ENCODE assay signal across 13 cellular contexts in genomic region chr2:237297421-237298155, GRCh38.
A peak's percentile ranks its signal among the peaks of the same experiment; 100 is the strongest.
DNase-seq lines count a peak whose midpoint lies in the region; ATAC-seq and TF ChIP-seq lines count a peak whose summit lies in the region.
"Had no signal": no experiment of that assay in that cellular context is flagged by ENCODE, and none has a peak within 500 bp of the region (broad histone marks: within the 10 kb centered on the region; RNA-seq: fewer than 3 reads in every experiment).

No MANE protein-coding gene starts in this region.

- H3K79me2 ChIP-seq in SK-N-SH (ENCODE audit: insufficient read depth): no peaks in the 10 kb centered on the region

- H3K4me3 ChIP-seq in SK-N-SH (ENCODE audit: low read depth in 2 of 2, low read length in 1 of 2) (no peak overlapping the region), choroid plexus epithelial cell (ENCODE audit: low read depth, low read length) (no peak overlapping the region), upper lobe of right lung (no peak overlapping the region)
- H3K4me3 ChIP-seq: mucosa of descending colon had no signal

- peak overlapping the region; percentile 39; the same call in 1 of the 2 replicates for H3K9ac ChIP-seq in SK-N-SH

- no peak for DNase-seq in SK-N-SH
- peak; percentile 70 for DNase-seq in choroid plexus epithelial cell (ENCODE audit: low read depth)
- no peak for DNase-seq in upper lobe of right lung
- DNase-seq in NCI-H2171 treated with DMSO at 0.1 percent for 48 hours (lab: John Stamatoyannopoulos, UW): no peak
- no peak for DNase-seq in NK-92 treated with Interleukin-12 subunit alpha and Interleukin-12 subunit beta, amount 100 ng/mL, for 24 hours (lab: John Stamatoyannopoulos, UW)
- DNase-seq in NCI-H2029 (lab: John Stamatoyannopoulos, UW): no peak
- DNase-seq: activated CD8-positive, alpha-beta T cell treated with anti-CD3 and anti-CD28 coated beads, Interleukin-2, amount 10 ng/mL, durations not matched to agents 7 days and 5 days; activated gamma-delta T cell treated with Interleukin-2 at 50 U/mL for 16 hours; mucosa of descending colon; NCI-H1092 treated with DMSO at 0.1 percent for 48 hours; Right ventricle myocardium superior had no signal

- H3K27ac ChIP-seq in SK-N-SH (ENCODE audit: low read depth in 2 of 2, low read length in 1 of 2): peak overlapping the region; percentile 71 to 99
- H3K27ac ChIP-seq in upper lobe of right lung: no peak overlapping the region

- POLR2A ChIA-PET in SK-N-SH (lab: Yijun Ruan, JAX): no interaction called here

- no peaks in the 10 kb centered on the region for H4K20me1 ChIP-seq in SK-N-SH (ENCODE audit: insufficient read depth)

- H3K27ac Mint-ChIP-seq in nephron: peak overlapping the region; percentile 70 to 91 (median 73)
- H3K27ac Mint-ChIP-seq: activated CD8-positive, alpha-beta T cell treated with anti-CD3 and anti-CD28 coated beads, Interleukin-2, amount 10 ng/mL, durations not matched to agents 7 days and 5 days had no signal

- TF ChIP-seq CTCF in SK-N-SH (IDR thresholded peaks at IDR 0.05): no peak
- no peak for TF ChIP-seq CTCF in choroid plexus epithelial cell (conservative IDR thresholded peaks at IDR 0.05; ENCODE audit: low read depth, low read length)
- TF ChIP-seq CTCF in nephron (IDR thresholded peaks at IDR 0.05; ENCODE audit: unreplicated experiment in 3 of 3): no peak
- TF ChIP-seq CTCF in upper lobe of right lung (IDR thresholded peaks at IDR 0.05): no peak

- 0 out of 2 replicates have a peak overlapping the region, but pooled peaks have one; percentile 36 for H2AFZ ChIP-seq in SK-N-SH (ENCODE audit: low read depth)

- H3K4me2 ChIP-seq in SK-N-SH: 0 out of 2 replicates have a peak overlapping the region, but pooled peaks have one; percentile 22

- 67% methylated on average over 5 of the region's 6 CpGs for WGBS in SK-N-SH (ENCODE audit: low lambda C conversion rate)

- H3K4me3 Mint-ChIP-seq in nephron: peak overlapping the region in 1 of 3 experiments; percentile 1
- H3K4me3 Mint-ChIP-seq: activated CD8-positive, alpha-beta T cell treated with anti-CD3 and anti-CD28 coated beads, Interleukin-2, amount 10 ng/mL, durations not matched to agents 7 days and 5 days had no signal

- CTCF ChIA-PET in SK-N-SH (lab: Yijun Ruan, JAX): interaction anchor here (0.9 to 1.6 kb wide), 3 partner anchors 9 to 275 kb away, joined by 3 to 4 read pairs (median 3); no protein-coding TSS in a partner anchor

- peaks cover 57% of the 10 kb centered on the region for H3K4me1 Mint-ChIP-seq in nephron

- H3K9me3 ChIP-seq in SK-N-SH (no peaks in the 10 kb centered on the region), upper lobe of right lung (no peaks in the 10 kb centered on the region)
- H3K9me3 ChIP-seq: mucosa of descending colon had no signal

- H3F3A ChIP-seq in SK-N-SH (replicated peaks; ENCODE audit: insufficient read depth): peaks cover 34% of the 10 kb centered on the region

- TF ChIP-seq RAD21 in SK-N-SH (IDR thresholded peaks at IDR 0.05; ENCODE audit: low read length): no peak

- 0 out of 4 replicates have a peak, but pooled peaks of 1 of the 2 experiments have one; percentile 12 for TF ChIP-seq EP300 in SK-N-SH (IDR thresholded peaks at IDR 0.05; ENCODE audit: borderline replicate concordance in 1 of 2, low read depth in 1 of 2, low read length in 1 of 2)

- H3K27me3 Mint-ChIP-seq in nephron (ENCODE audit: low read depth): no peaks in the 10 kb centered on the region

- no peaks in the 10 kb centered on the region for H3K36me3 ChIP-seq in SK-N-SH (replicated peaks in 1 of 2; ENCODE audit: control insufficient read depth in 1 of 2, insufficient read depth in 2 of 2, low read length in 1 of 2)
- no peaks in the 10 kb centered on the region for H3K36me3 ChIP-seq in upper lobe of right lung

- H3K36me3 Mint-ChIP-seq in nephron (ENCODE audit: low read depth): peaks cover 3% of the 10 kb centered on the region

- H3K9me2 ChIP-seq in SK-N-SH: no peaks in the 10 kb centered on the region

- ATAC-seq in SK-N-SH treated with all-trans-retinoic acid at 6 μM for 48 hours: no peak
- peak; percentile 26 for ATAC-seq in upper lobe of right lung
- ATAC-seq: activated CD8-positive, alpha-beta T cell treated with anti-CD3 and anti-CD28 coated beads, Interleukin-2, amount 10 ng/mL, durations not matched to agents 7 days and 5 days had no signal

- H3K27me3 ChIP-seq in SK-N-SH (ENCODE audit: insufficient read depth) (no peaks in the 10 kb centered on the region), upper lobe of right lung (no peaks in the 10 kb centered on the region)

- intact Hi-C loops in upper lobe of right lung (cut with DNase I): no loop called here

- H3K4me1 ChIP-seq in SK-N-SH (ENCODE audit: control insufficient read depth in 1 of 2, insufficient read depth in 2 of 2, low read depth in 1 of 2, low read length in 1 of 2) (peaks cover 37 to 42% of the 10 kb centered on the region in 2 experiments), upper lobe of right lung (peaks cover 10% of the 10 kb centered on the region)

- peaks cover 9% of the 10 kb centered on the region for H3K9me3 Mint-ChIP-seq in nephron

TF ChIP-seq in SK-N-SH, 30 proteins besides CTCF, POLR2A, EP300 and RAD21:
- TF ChIP-seq NFIC (IDR thresholded peaks at IDR 0.05; ENCODE audit: borderline replicate concordance) (no peak), SMC3 (IDR thresholded peaks at IDR 0.05; ENCODE audit: low read depth, low read length) (no peak)

TF ChIP-seq in SK-N-SH treated with all-trans-retinoic acid at 6 μM for 48 hours, 23 proteins besides CTCF, POLR2A, EP300 and RAD21:
- TF ChIP-seq TOX (CRISPR knock-in tag; IDR thresholded peaks at IDR 0.05; ENCODE audit: borderline replicate concordance): no peak
- no peak for TF ChIP-seq SNAI2 (CRISPR knock-in tag; IDR thresholded peaks at IDR 0.05)
- TF ChIP-seq GLIS3 (CRISPR knock-in tag; IDR thresholded peaks at IDR 0.05): no peak
